Comparison of ENCODE assay signal across 15 cellular contexts in genomic region chr3:188832146-188832545, GRCh38.
"Had no signal": no experiment of that assay in that cellular context is flagged by ENCODE, and none has a peak within 500 bp of the region (broad histone marks: within the 10 kb centered on the region; RNA-seq: fewer than 3 reads in every experiment).

No MANE protein-coding gene starts in this region.

- H3K27me3 ChIP-seq: dorsolateral prefrontal cortex, stomach, tibial nerve had no signal

- H3K36me3 ChIP-seq: prostate gland, stomach, tibial nerve had no signal

- H3K36me3 Mint-ChIP-seq: activated CD8-positive, alpha-beta memory T cell treated with anti-CD3 and anti-CD28 coated beads, Interleukin-2, amount 10 ng/mL, durations not matched to agents 7 days and 5 days; activated naive CD8-positive, alpha-beta T cell treated with anti-CD3 and anti-CD28 coated beads for 36 hours; natural killer cell had no signal

- H3K4me3 ChIP-seq: dorsolateral prefrontal cortex, prostate gland, stomach, tibial nerve had no signal

- H3K9me3 Mint-ChIP-seq: activated naive CD8-positive, alpha-beta T cell treated with anti-CD3 and anti-CD28 coated beads for 36 hours; activated T-cell treated with anti-CD3 and anti-CD28 coated beads, Interleukin-2, amount 50 U/mL, for 24 hours; natural killer cell had no signal

- H3K4me3 Mint-ChIP-seq: activated CD8-positive, alpha-beta memory T cell treated with anti-CD3 and anti-CD28 coated beads, Interleukin-2, amount 10 ng/mL, durations not matched to agents 7 days and 5 days; activated naive CD8-positive, alpha-beta T cell treated with anti-CD3 and anti-CD28 coated beads for 36 hours; activated T-cell treated with anti-CD3 and anti-CD28 coated beads, Interleukin-2, amount 50 U/mL, for 24 hours; natural killer cell had no signal

- ATAC-seq: activated CD8-positive, alpha-beta memory T cell treated with anti-CD3 and anti-CD28 coated beads, Interleukin-2, amount 10 ng/mL, durations not matched to agents 7 days and 5 days; natural killer cell had no signal

- FAIRE-seq: endometrium had no signal

- H3K27ac Mint-ChIP-seq: activated CD8-positive, alpha-beta memory T cell treated with anti-CD3 and anti-CD28 coated beads, Interleukin-2, amount 10 ng/mL, durations not matched to agents 7 days and 5 days; activated naive CD8-positive, alpha-beta T cell treated with anti-CD3 and anti-CD28 coated beads for 36 hours; activated T-cell treated with anti-CD3 and anti-CD28 coated beads, Interleukin-2, amount 50 U/mL, for 24 hours; natural killer cell had no signal

- H3K27me3 Mint-ChIP-seq: activated CD8-positive, alpha-beta memory T cell treated with anti-CD3 and anti-CD28 coated beads, Interleukin-2, amount 10 ng/mL, durations not matched to agents 7 days and 5 days; activated naive CD8-positive, alpha-beta T cell treated with anti-CD3 and anti-CD28 coated beads for 36 hours; activated T-cell treated with anti-CD3 and anti-CD28 coated beads, Interleukin-2, amount 50 U/mL, for 24 hours had no signal

- DNase-seq: activated CD4-positive, alpha-beta T cell treated with anti-CD3 and anti-CD28 coated beads for 1 hour; activated CD4-positive, alpha-beta T cell treated with anti-CD3 and anti-CD28 coated beads, Interleukin-2, amount 50 U/mL, for 48 hours; activated CD8-positive, alpha-beta memory T cell treated with anti-CD3 and anti-CD28 coated beads, Interleukin-2, amount 10 ng/mL, durations not matched to agents 7 days and 5 days; activated gamma-delta T cell; activated naive CD8-positive, alpha-beta T cell treated with anti-CD3 and anti-CD28 coated beads for 36 hours; activated T-cell treated with anti-CD3 and anti-CD28 coated beads, Interleukin-2, amount 50 U/mL, for 24 hours; anterior cingulate cortex; dorsolateral prefrontal cortex; hypothalamus; natural killer cell; stimulated activated CD4-positive, alpha-beta T cell treated with anti-CD3 and anti-CD28 coated beads, Interleukin-4, amount 100 ng/mL, for 4 hours; stomach had no signal

- H3K4me1 ChIP-seq: prostate gland had no signal

- H3K27ac ChIP-seq: prostate gland had no signal

- H3K9me3 ChIP-seq: prostate gland, stomach, tibial nerve had no signal
